Comparison of ENCODE assay signal across 8 cellular contexts in genomic region chr9:120710110-120710981, GRCh38. TPM values are rescaled to one million over a fixed set of nuclear protein-coding genes. Genes with fewer than 3 reads are reported as not detected.
A peak's percentile ranks its signal among the peaks of the same experiment; 100 is the strongest.
DNase-seq lines count a peak whose midpoint lies in the region; ATAC-seq and TF ChIP-seq lines count a peak whose summit lies in the region.

No MANE protein-coding gene starts in this region.

- ATAC-seq in left ventricle myocardium superior (no peak), GM18502 (IDR thresholded peaks at IDR 0.05; ENCODE audit: poor library complexity, unreplicated experiment) (no peak), HG02852 (IDR thresholded peaks at IDR 0.05; ENCODE audit: unreplicated experiment) (no peak), HG03045 (IDR thresholded peaks at IDR 0.05; ENCODE audit: unreplicated experiment) (no peak)
- no peak for ATAC-seq in naive thymus-derived CD8-positive, alpha-beta T cell

- no peaks in the 10 kb centered on the region for H3K9me3 ChIP-seq in left ventricle myocardium inferior (replicated peaks)
- no peaks in the 10 kb centered on the region for H3K9me3 ChIP-seq in SJCRH30 (replicated peaks)

- H3K4me1 Mint-ChIP-seq in naive thymus-derived CD8-positive, alpha-beta T cell = peaks cover 21 to 66% (median 39%) of the 10 kb centered on the region in 4 donors

- H3K4me1 ChIP-seq in left ventricle myocardium inferior (peaks cover 71% of the 10 kb centered on the region), SJCRH30 (peaks cover 18% of the 10 kb centered on the region)

- H3K27ac ChIP-seq in left ventricle myocardium inferior (replicated peaks) = peak overlapping the region; percentile 38
- peak overlapping the region; percentile 7; the same call in 1 of the 2 replicates for H3K27ac ChIP-seq in SJCRH30

- H3K9me3 Mint-ChIP-seq in naive thymus-derived CD8-positive, alpha-beta T cell = no peaks in the 10 kb centered on the region

- DNase-seq in left ventricle myocardium inferior = no peak
- DNase-seq in left ventricle myocardium superior = no peak
- peak; percentile 31 to 57 for DNase-seq in SJCRH30
- peak; percentile 35 for DNase-seq in dermis blood vessel endothelial cell
- DNase-seq in naive thymus-derived CD8-positive, alpha-beta T cell = peak in 7 of 10 donors; percentile 12 to 61 (median 24)

- peaks cover 0 to 6% (median 0%) of the 10 kb centered on the region in 3 donors for H3K36me3 Mint-ChIP-seq in naive thymus-derived CD8-positive, alpha-beta T cell

- H3K27me3 ChIP-seq in left ventricle myocardium inferior (ENCODE audit: low read depth) = no peaks in the 10 kb centered on the region
- no peaks in the 10 kb centered on the region for H3K27me3 ChIP-seq in SJCRH30

- H3K4me3 ChIP-seq in left ventricle myocardium inferior (peak overlapping the region; percentile 86), SJCRH30 (no peak overlapping the region)

- no peak for TF ChIP-seq CTCF in left ventricle myocardium inferior (IDR thresholded peaks at IDR 0.05; ENCODE audit: borderline replicate concordance)

- no peaks in the 10 kb centered on the region for H3K27me3 Mint-ChIP-seq in naive thymus-derived CD8-positive, alpha-beta T cell

- peak overlapping the region; percentile 70 to 96 (median 90) for H3K27ac Mint-ChIP-seq in naive thymus-derived CD8-positive, alpha-beta T cell

- intact Hi-C loops in left ventricle myocardium inferior (cut with micrococcal nuclease) = no loop called here
- intact Hi-C loops in left ventricle myocardium superior (cut with micrococcal nuclease) = no loop called here

- H3K36me3 ChIP-seq in left ventricle myocardium inferior (no peaks in the 10 kb centered on the region), SJCRH30 (no peaks in the 10 kb centered on the region)

- peak overlapping the region; percentile 73 to 96 (median 86) for H3K4me3 Mint-ChIP-seq in naive thymus-derived CD8-positive, alpha-beta T cell

- POLR2A ChIA-PET in naive thymus-derived CD8-positive, alpha-beta T cell (lab: Charles Lee) = interaction anchor here (0.7 kb wide), 1 partner anchor 653 kb away, joined by 5 read pairs; no protein-coding TSS in a partner anchor

RNA-seq across cellular contexts. Expression of gene MEGF9, which starts 3.9 kb away (rescaled TPM):
- total RNA-seq in left ventricle myocardium inferior (5.1 TPM), left ventricle myocardium superior (32.8 TPM), dermis blood vessel endothelial cell (8.7 and 9.7 TPM in 2 replicates)
- total RNA-seq in SJCRH30 (2014; rRNA removed; shearing (Covaris generic)) = 10.1 and 12.8 TPM in 2 replicates
- total RNA-seq in naive thymus-derived CD8-positive, alpha-beta T cell = 10 to 100 TPM; 11.1 TPM
- polyA plus RNA-seq in naive thymus-derived CD8-positive, alpha-beta T cell = 1 to 10 TPM; 3.0 to 4.9 (median 4.5) TPM

Comparison
In these comparisons a context has a peak if more than half of its experiments do, and no peak if none do; other contexts are left out.
1. DNase-seq: peak in SJCRH30 (2 of 2), dermis blood vessel endothelial cell (single experiment) and naive thymus-derived CD8-positive, alpha-beta T cell (7 of 10); none in left ventricle myocardium inferior (single experiment) and left ventricle myocardium superior (single experiment).